ENCODE assay signal across 7 cellular contexts in the genomic region with DNA sequence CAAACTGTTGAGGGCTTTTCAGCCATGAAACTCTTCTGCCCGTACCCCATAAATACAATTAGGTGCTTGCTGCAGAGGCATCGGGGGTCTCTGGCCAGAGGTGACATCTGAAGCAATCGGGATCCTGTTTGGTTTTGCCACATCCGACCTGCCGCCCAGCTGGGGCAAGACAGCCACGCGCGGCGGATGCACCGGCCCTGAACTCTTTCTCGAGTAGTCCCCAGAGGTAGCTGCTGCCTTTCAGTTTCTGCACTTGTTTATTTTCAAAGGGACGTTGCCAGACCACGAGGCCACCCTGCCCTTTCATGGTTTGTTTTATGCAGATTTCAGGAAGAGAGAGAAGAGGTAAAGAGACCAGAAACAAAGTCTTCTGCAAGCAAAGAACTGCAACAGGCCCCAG. TPM values are rescaled to one million over a fixed set of nuclear protein-coding genes. Genes with fewer than 3 reads are reported as not detected.
DNase-seq lines count a peak whose midpoint lies in the region; ATAC-seq, FAIRE-seq and TF ChIP-seq lines count a peak whose summit lies in the region.

No MANE protein-coding gene starts in this region.

- 32% methylated on average over 13 of the region's 13 CpGs; no CpG with 5 or more reads in 1 of the 2 donors for WGBS in transverse colon (ENCODE audit: low coverage in 1 of 2), 2 donors
- WGBS in small intestine, 3 donors: 30 to 62% (median 31%) methylated on average over 13 of the region's 13 CpGs

- H3K9me3 ChIP-seq in fibroblast of lung (ENCODE audit: control insufficient read depth, insufficient read depth, low read depth, low read length): no peaks in the 10 kb centered on the region
- H3K9me3 ChIP-seq in transverse colon: no peaks in the 10 kb centered on the region
- H3K9me3 ChIP-seq in small intestine (ENCODE audit: control insufficient read depth, low read depth): no peaks in the 10 kb centered on the region

- H4K20me1 ChIP-seq in fibroblast of lung (ENCODE audit: control insufficient read depth, extremely low read depth, insufficient read depth, low read length): no peaks in the 10 kb centered on the region

- no peak overlapping the region for H3K9ac ChIP-seq in fibroblast of lung (ENCODE audit: insufficient read depth, low read length)

- intact Hi-C loops in transverse colon (cut with DNase I; ENCODE audit: low total_unique reads): no loop called here

- no peak overlapping the region for H3K27ac ChIP-seq in fibroblast of lung (ENCODE audit: insufficient read depth, low read length)
- H3K27ac ChIP-seq in transverse colon: peak overlapping the region; percentile 56 to 90 (median 85)
- peak overlapping the region in 1 of 2 donors; percentile 64 for H3K27ac ChIP-seq in small intestine (ENCODE audit: low read depth in 1 of 2, low read length in 1 of 2)

- no peak overlapping the region for H2AFZ ChIP-seq in fibroblast of lung (ENCODE audit: low read length)

- FAIRE-seq in small intestine (lab: Jason Lieb, UNC): no peak

- DNase-seq in RPMI7951 (ENCODE audit: low read depth): peak; percentile 30
- peak; percentile 79 to 93 for DNase-seq in fibroblast of lung (ENCODE audit: low read depth in 2 of 2)
- peak; percentile 75 for DNase-seq in transverse colon
- no peak for DNase-seq in NCI-H2196 (lab: John Stamatoyannopoulos, UW; ENCODE audit: unreplicated experiment)
- no peak for DNase-seq in small intestine

- no peaks in the 10 kb centered on the region for H3K79me2 ChIP-seq in fibroblast of lung (ENCODE audit: control insufficient read depth, insufficient read depth, low read length)

- TF ChIP-seq EP300 in transverse colon (IDR thresholded peaks at IDR 0.05; ENCODE audit: low read depth): no peak

- no peaks in the 10 kb centered on the region for H3K36me3 ChIP-seq in fibroblast of lung (ENCODE audit: control insufficient read depth, insufficient read depth, low read length)
- no peaks in the 10 kb centered on the region for H3K36me3 ChIP-seq in transverse colon
- H3K36me3 ChIP-seq in small intestine (ENCODE audit: control insufficient read depth in 2 of 2, insufficient read depth in 2 of 2, low read length in 2 of 2): no peaks in the 10 kb centered on the region

- in situ Hi-C loops in transverse colon (cut with MboI; ENCODE audit: low pct_ligation_motif_present in 1 of 4, low pct_unique_long_range_greater_than_20kb in 1 of 4, low sequenced_read_pairs in 3 of 4): no loop called here

- H3K27me3 ChIP-seq in fibroblast of lung (ENCODE audit: control insufficient read depth, insufficient read depth, low read length) (no peaks in the 10 kb centered on the region), transverse colon (no peaks in the 10 kb centered on the region), small intestine (ENCODE audit: control insufficient read depth in 2 of 2, insufficient read depth in 2 of 2, low read length in 2 of 2) (no peaks in the 10 kb centered on the region)

- TF ChIP-seq CTCF in fibroblast of lung (conservative IDR thresholded peaks at IDR 0.05 in 1 of 2, IDR thresholded peaks at IDR 0.05 in 1 of 2; ENCODE audit: low read depth in 1 of 2, low read length in 2 of 2) (no peak), transverse colon (IDR thresholded peaks at IDR 0.05) (no peak)

- H3K4me1 ChIP-seq in fibroblast of lung (ENCODE audit: control insufficient read depth, extremely low read depth, insufficient read depth, low read length) (peaks cover 34% of the 10 kb centered on the region), transverse colon (peaks cover 29 to 76% (median 55%) of the 10 kb centered on the region in 4 donors), small intestine (ENCODE audit: control insufficient read depth in 2 of 2, insufficient read depth in 1 of 2, low read depth in 1 of 2, low read length in 1 of 2) (peaks cover 0 to 8% of the 10 kb centered on the region in 2 donors)

- peak overlapping the region; percentile 83 for H3K4me2 ChIP-seq in fibroblast of lung (ENCODE audit: extremely low read depth, insufficient read depth, low read length)

- peak; percentile 89 for ATAC-seq in GM18867 (IDR thresholded peaks at IDR 0.05; ENCODE audit: unreplicated experiment)
- ATAC-seq in HG02642 (IDR thresholded peaks at IDR 0.05; ENCODE audit: poor library complexity, unreplicated experiment): peak; percentile 88

- no peak for TF ChIP-seq POLR2A in transverse colon (IDR thresholded peaks at IDR 0.05)

- H3K4me3 ChIP-seq in fibroblast of lung (replicated peaks in 1 of 4; ENCODE audit: control extremely low read depth in 1 of 4, insufficient read depth in 1 of 4, low read depth in 3 of 4, low read length in 4 of 4) (peak overlapping the region in 1 of 4 experiments; percentile 12), transverse colon (no peak overlapping the region), small intestine (ENCODE audit: low read depth in 1 of 2, low read length in 2 of 2) (no peak overlapping the region)

RNA-seq across cellular contexts. Expression of a gene that starts 10.6 kb away (rescaled TPM):
- 2.6 and 3.8 TPM in 2 replicates for total RNA-seq in RPMI7951 (2014; rRNA removed; shearing (Covaris generic))
- 12.6 and 17.0 TPM in 2 replicates for total RNA-seq in fibroblast of lung
- polyA plus RNA-seq in fibroblast of lung: 6.6 and 10.1 TPM in 2 replicates
- polyA plus RNA-seq in fibroblast of lung (2012): 16.8 and 17.2 TPM in 2 replicates
- 32.6 and 47.8 TPM in 2 replicates for polyA minus RNA-seq in fibroblast of lung (ENCODE audit: low replicate concordance)
- total RNA-seq in transverse colon: 100 to 1,000 TPM in 3 of 4 donors, 10 to 100 TPM in 1; 99.5 to 302 (median 151) TPM
- 10 to 100 TPM in 1 of 3 donors, 1 to 10 TPM in 2; 8.5 to 55.0 (median 8.6) TPM for polyA plus RNA-seq in small intestine

RNA-seq across cellular contexts. Expression of a gene that starts 46.3 kb away (rescaled TPM):
- 0.72 and 1.1 TPM in 2 replicates for total RNA-seq in RPMI7951 (2014; rRNA removed; shearing (Covaris generic))
- total RNA-seq in fibroblast of lung (4.9 and 7.4 TPM in 2 replicates), transverse colon (1 to 10 TPM in 3 of 4 donors, under 1 TPM in 1; 0.75 to 6.8 (median 6.3) TPM)
- polyA plus RNA-seq in fibroblast of lung (3.8 and 8.0 TPM in 2 replicates), small intestine (1 to 10 TPM in 2 of 3 donors, under 1 TPM in 1; 0.22 to 5.4 (median 1.4) TPM)
- polyA plus RNA-seq in fibroblast of lung (2012): 3.8 and 6.5 TPM in 2 replicates
- 7.7 and 7.8 TPM in 2 replicates for polyA minus RNA-seq in fibroblast of lung (ENCODE audit: low replicate concordance)

Comparison
In these comparisons a context has a peak if more than half of its experiments do, and no peak if none do; other contexts are left out.
1. DNase-seq: peak in RPMI7951 (single experiment), fibroblast of lung (2 of 2) and transverse colon (single experiment); none in NCI-H2196 (single experiment) and small intestine (single experiment).